Comparison of ENCODE assay signal across 7 cellular contexts in the genomic region with DNA sequence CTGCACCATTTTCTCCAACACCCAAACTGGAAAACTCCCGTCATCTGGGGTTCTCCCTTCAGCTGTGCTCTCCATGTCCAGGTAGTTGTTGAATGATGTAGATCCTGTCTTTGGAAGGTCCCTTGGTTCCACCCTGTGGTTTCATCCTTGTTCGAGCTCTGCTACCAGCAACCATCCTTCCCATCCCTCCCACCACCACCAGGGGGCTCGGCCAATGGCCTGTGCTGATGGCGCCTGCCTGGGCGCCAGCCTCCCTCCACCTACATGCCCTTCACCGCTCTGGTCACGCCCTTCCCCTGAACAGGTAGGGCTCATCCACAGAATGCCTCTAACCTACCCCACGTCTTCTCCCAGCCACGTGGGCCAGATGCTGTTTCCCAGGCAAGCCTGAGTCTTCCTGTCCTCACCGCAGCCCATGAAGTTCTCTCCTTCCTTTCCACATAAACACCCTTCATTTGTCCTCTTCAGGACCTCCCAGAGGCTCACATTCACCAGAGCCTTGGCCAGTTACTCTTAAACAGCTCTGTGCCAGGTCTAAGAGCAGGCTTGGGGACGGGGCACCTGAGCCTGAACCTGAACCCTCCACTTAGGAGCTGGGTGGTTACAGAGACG.
DNase-seq lines count a peak whose midpoint lies in the region; ATAC-seq and TF ChIP-seq lines count a peak whose summit lies in the region.

No MANE protein-coding gene starts in this region.

- CTCF ChIA-PET in Panc1 (lab: Charles Lee) = interaction anchor here (0.6 to 1.0 kb wide), 2 partner anchors 9 to 38 kb away, joined by 3 to 4 read pairs; no protein-coding TSS in a partner anchor

- TF ChIP-seq CTCF in GM13977 (IDR thresholded peaks at IDR 0.05; ENCODE audit: extremely low read depth, insufficient read depth, missing control alignments) = peak; percentile 75
- peak; percentile 46; the same call in 1 of the 2 replicates for TF ChIP-seq CTCF in Panc1 (IDR thresholded peaks at IDR 0.05)
- peak; percentile 65 for TF ChIP-seq CTCF in endothelial cell (IDR thresholded peaks at IDR 0.05; ENCODE audit: unreplicated experiment)

- no peaks in the 10 kb centered on the region; the same call in 1 of the 2 replicates for H3K27me3 ChIP-seq in Panc1 (ENCODE audit: control insufficient read depth, insufficient read depth, low read length)
- no peaks in the 10 kb centered on the region for H3K27me3 ChIP-seq in effector memory CD4-positive, alpha-beta T cell (replicated peaks; ENCODE audit: control insufficient read depth, insufficient read depth, low read length, poor library complexity, severe bottlenecking)

- H3K9me3 ChIP-seq in Panc1 (ENCODE audit: control insufficient read depth, insufficient read depth, low read depth, low read length) = no peaks in the 10 kb centered on the region
- H3K9me3 ChIP-seq in effector memory CD4-positive, alpha-beta T cell (ENCODE audit: control insufficient read depth, low read length) = no peaks in the 10 kb centered on the region

- intact Hi-C loops in Panc1 (cut with micrococcal nuclease; ENCODE audit: unreplicated experiment) = no loop called here

- no peaks in the 10 kb centered on the region for H3K4me1 Mint-ChIP-seq in endothelial cell (ENCODE audit: unreplicated experiment)

- in situ Hi-C loops in GM13977 (cut with MboI; ENCODE audit: low pct_unique_long_range_greater_than_20kb, low sequenced_read_pairs, unreplicated experiment) (no loop called here), Panc1 (cut with HindIII; ENCODE audit: low pct_unique_long_range_greater_than_20kb, low sequenced_read_pairs) (no loop called here)

- ATAC-seq in Panc1 = peak; percentile 72
- no peak for ATAC-seq in HG02981 (IDR thresholded peaks at IDR 0.05; ENCODE audit: unreplicated experiment)

- no peak overlapping the region for H3K4me3 ChIP-seq in Panc1 (ENCODE audit: low read depth in 2 of 2, low read length in 2 of 2)
- no peak overlapping the region for H3K4me3 ChIP-seq in effector memory CD4-positive, alpha-beta T cell (ENCODE audit: insufficient read depth, low read depth, low read length, poor library complexity, severe bottlenecking)

- no peaks in the 10 kb centered on the region for H3K4me1 ChIP-seq in Panc1 (ENCODE audit: control insufficient read depth, insufficient read depth, low read length)
- peaks cover 7% of the 10 kb centered on the region for H3K4me1 ChIP-seq in effector memory CD4-positive, alpha-beta T cell (ENCODE audit: control insufficient read depth, insufficient read depth, low read length, poor library complexity, severe bottlenecking)

- no peaks in the 10 kb centered on the region for H3K36me3 ChIP-seq in Panc1 (ENCODE audit: control insufficient read depth, insufficient read depth, low read length)
- H3K36me3 ChIP-seq in effector memory CD4-positive, alpha-beta T cell (ENCODE audit: control insufficient read depth, insufficient read depth, low read length) = no peaks in the 10 kb centered on the region

- no TSS peak for BruUV-seq in Panc1 (replicated peaks; lab: Mats Ljungman, UMichigan)

- H3K9me3 Mint-ChIP-seq in endothelial cell (ENCODE audit: unreplicated experiment) = peaks cover 4% of the 10 kb centered on the region

- H3K27ac ChIP-seq in Panc1 (ENCODE audit: low read length) = no peak overlapping the region
- no peak overlapping the region for H3K27ac ChIP-seq in effector memory CD4-positive, alpha-beta T cell (ENCODE audit: insufficient read depth, low read length, poor library complexity, severe bottlenecking)

- H3K27me3 Mint-ChIP-seq in endothelial cell (ENCODE audit: unreplicated experiment) = peaks cover 10% of the 10 kb centered on the region

- H3K36me3 Mint-ChIP-seq in endothelial cell (ENCODE audit: low read depth, unreplicated experiment) = peaks cover 3% of the 10 kb centered on the region

- H3K27ac Mint-ChIP-seq in endothelial cell (ENCODE audit: unreplicated experiment) = no peak overlapping the region

- POLR2A ChIA-PET in Panc1 (lab: Charles Lee) = no interaction called here

- H3K4me3 Mint-ChIP-seq in endothelial cell (ENCODE audit: unreplicated experiment) = no peak overlapping the region

- DNase-seq in GM13977 (ENCODE audit: low spot score) (no peak), Panc1 (ENCODE audit: low read depth, low spot score) (no peak), endothelial cell (ENCODE audit: low spot score) (peak; percentile 55), amniotic stem cell (lab: John Stamatoyannopoulos, UW) (no peak)
- DNase-seq in stimulated activated CD4-positive, alpha-beta T cell treated with anti-CD3 and anti-CD28 coated beads, Interleukin-12 subunit alpha, Interleukin-12 subunit beta, amount 100 ng/mL, for 48 hours (ENCODE audit: low read depth in 2 of 3, low spot score in 1 of 3) = peak in 2 of 3 donors; percentile 33 to 38
- no peak for DNase-seq in effector memory CD4-positive, alpha-beta T cell

Comparison
In these comparisons a context has a peak if more than half of its experiments do, and no peak if none do; other contexts are left out.
1. DNase-seq: peak in endothelial cell (single experiment) and stimulated activated CD4-positive, alpha-beta T cell treated with anti-CD3 and anti-CD28 coated beads, Interleukin-12 subunit alpha, Interleukin-12 subunit beta, amount 100 ng/mL, for 48 hours (2 of 3); none in GM13977 (single experiment), Panc1 (single experiment), effector memory CD4-positive, alpha-beta T cell (0 of 3) and amniotic stem cell (single experiment).
2. Peak in every context shown above with its lines, with median percentiles within 50 percentile points of each other: CTCF ChIP-seq.